10 cellular contexts compared by ENCODE assay signal in the genomic region with DNA sequence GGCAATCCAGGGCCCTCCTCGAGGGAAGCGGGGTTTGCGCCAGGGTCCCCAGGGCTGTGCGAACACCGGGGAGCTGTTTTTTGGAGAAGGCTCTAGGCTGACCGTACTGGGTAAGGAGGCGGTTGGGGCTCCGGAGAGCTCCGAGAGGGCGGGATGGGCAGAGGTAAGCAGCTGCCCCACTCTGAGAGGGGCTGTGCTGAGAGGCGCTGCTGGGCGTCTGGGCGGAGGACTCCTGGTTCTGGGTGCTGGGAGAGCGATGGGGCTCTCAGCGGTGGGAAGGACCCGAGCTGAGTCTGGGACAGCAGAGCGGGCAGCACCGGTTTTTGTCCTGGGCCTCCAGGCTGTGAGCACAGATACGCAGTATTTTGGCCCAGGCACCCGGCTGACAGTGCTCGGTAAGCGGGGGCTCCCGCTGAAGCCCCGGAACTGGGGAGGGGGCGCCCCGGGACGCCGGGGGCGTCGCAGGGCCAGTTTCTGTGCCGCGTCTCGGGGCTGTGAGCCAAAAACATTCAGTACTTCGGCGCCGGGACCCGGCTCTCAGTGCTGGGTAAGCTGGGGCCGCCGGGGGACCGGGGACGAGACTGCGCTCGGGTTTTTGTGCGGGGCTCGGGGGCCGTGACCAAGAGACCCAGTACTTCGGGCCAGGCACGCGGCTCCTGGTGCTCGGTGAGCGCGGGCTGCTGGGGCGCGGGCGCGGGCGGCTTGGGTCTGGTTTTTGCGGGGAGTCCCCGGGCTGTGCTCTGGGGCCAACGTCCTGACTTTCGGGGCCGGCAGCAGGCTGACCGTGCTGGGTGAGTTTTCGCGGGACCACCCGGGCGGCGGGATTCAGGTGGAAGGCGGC. TPM values are rescaled to one million over a fixed set of nuclear protein-coding genes. Genes with fewer than 3 reads are reported as not detected.
DNase-seq lines count a peak whose midpoint lies in the region; ATAC-seq and TF ChIP-seq lines count a peak whose summit lies in the region.
"Had no signal": no experiment of that assay in that cellular context is flagged by ENCODE, and none has a peak within 500 bp of the region (broad histone marks: within the 10 kb centered on the region; RNA-seq: fewer than 3 reads in every experiment).

No MANE protein-coding gene starts in this region.

- DNase-seq in SK-N-SH = peak; percentile 75
- peak in 1 of 2 donors; percentile 41 for DNase-seq in foreskin fibroblast
- DNase-seq in sciatic nerve (ENCODE audit: low spot score) = no peak
- no peak for DNase-seq in dedifferentiated amniotic fluid mesenchymal stem cell (ENCODE audit: extremely low spot score)
- DNase-seq in NCI-H2081 (lab: John Stamatoyannopoulos, UW) = no peak
- no peak for DNase-seq in RWPE1 (ENCODE audit: low spot score)

- H3K4me3 ChIP-seq in GM08714 (ENCODE audit: low read length) = peak overlapping the region; percentile 78; the same call in 1 of the 2 replicates
- H3K4me3 ChIP-seq in SK-N-SH (ENCODE audit: low read depth in 2 of 2, low read length in 1 of 2) = peak overlapping the region in 1 of 2 experiments; percentile 28; a peak in 1 of 4 replicates
- H3K4me3 ChIP-seq in foreskin fibroblast (ENCODE audit: low read depth in 1 of 2, low read length in 2 of 2) = peak overlapping the region; percentile 28 to 56

- H3K9me2 ChIP-seq in SK-N-SH = no peaks in the 10 kb centered on the region

- intact Hi-C loops in sciatic nerve (cut with DNase I) = no loop called here

- no peak for TF ChIP-seq RAD21 in SK-N-SH (IDR thresholded peaks at IDR 0.05; ENCODE audit: low read length)

- H3K27ac ChIP-seq in SK-N-SH (ENCODE audit: low read depth in 2 of 2, low read length in 1 of 2) = no peak overlapping the region
- H3K27ac ChIP-seq in RWPE1 = no peak overlapping the region
- H3K27ac ChIP-seq: HL-60 had no signal

- peaks cover 0 to 9% of the 10 kb centered on the region in 2 experiments; a peak in 1 of 4 replicates for H3K4me1 ChIP-seq in SK-N-SH (ENCODE audit: control insufficient read depth in 1 of 2, insufficient read depth in 2 of 2, low read depth in 1 of 2, low read length in 1 of 2)

- CTCF ChIA-PET in SK-N-SH (lab: Yijun Ruan, JAX) = interaction anchor here (0.8 to 15.4 kb wide), 12 partner anchors 12 to 337 kb away, joined by 4 to 163 read pairs (median 6); no protein-coding TSS in a partner anchor
- CTCF ChIA-PET in RWPE1 (lab: Yijun Ruan, JAX) = interaction anchor here (0.5 to 0.7 kb wide), 2 partner anchors 48 to 209 kb away, joined by 3 read pairs; no protein-coding TSS in a partner anchor

- H3K27me3 ChIP-seq in SK-N-SH (ENCODE audit: insufficient read depth) = peaks cover 61% of the 10 kb centered on the region

- H3K79me2 ChIP-seq in SK-N-SH (ENCODE audit: insufficient read depth) = no peaks in the 10 kb centered on the region

- H3F3A ChIP-seq in SK-N-SH (replicated peaks; ENCODE audit: insufficient read depth) = no peaks in the 10 kb centered on the region

- no peak overlapping the region for H2AFZ ChIP-seq in SK-N-SH (ENCODE audit: low read depth)

- ATAC-seq in GM21723 (IDR thresholded peaks at IDR 0.05; ENCODE audit: unreplicated experiment) = peak; percentile 51
- peak; percentile 41 for ATAC-seq in sciatic nerve

- no peak for TF ChIP-seq CTCF in SK-N-SH (IDR thresholded peaks at IDR 0.05)
- TF ChIP-seq CTCF in foreskin fibroblast (IDR thresholded peaks at IDR 0.05; ENCODE audit: low read depth, low read length) = no peak
- TF ChIP-seq CTCF in RWPE1 (conservative IDR thresholded peaks at IDR 0.05; ENCODE audit: low read depth) = no peak

- TF ChIP-seq EP300 in SK-N-SH (IDR thresholded peaks at IDR 0.05; ENCODE audit: borderline replicate concordance in 1 of 2, low read depth in 1 of 2, low read length in 1 of 2) = no peak

- H3K4me2 ChIP-seq in SK-N-SH = peak overlapping the region; percentile 36

- H3K36me3 ChIP-seq in SK-N-SH (replicated peaks in 1 of 2; ENCODE audit: control insufficient read depth in 1 of 2, insufficient read depth in 2 of 2, low read length in 1 of 2) = no peaks in the 10 kb centered on the region

- no peaks in the 10 kb centered on the region for H3K9me3 ChIP-seq in SK-N-SH

- WGBS in SK-N-SH (ENCODE audit: low lambda C conversion rate) = 60% methylated on average over 17 of the region's 69 CpGs

- no peak overlapping the region for H3K9ac ChIP-seq in SK-N-SH

- no peaks in the 10 kb centered on the region for H4K20me1 ChIP-seq in SK-N-SH (ENCODE audit: insufficient read depth)

- POLR2A ChIA-PET in SK-N-SH (lab: Yijun Ruan, JAX) (interaction anchor here (1.1 kb wide), 1 partner anchor 262 kb away, joined by 3 read pairs; no protein-coding TSS in a partner anchor), RWPE1 (lab: Yijun Ruan, JAX; ENCODE audit: low non-redundant PET) (no interaction called here)

TF ChIP-seq in SK-N-SH, 30 proteins besides CTCF, POLR2A, EP300 and RAD21:
- TF ChIP-seq FOSL2 (IDR thresholded peaks at IDR 0.05; ENCODE audit: borderline replicate concordance, low read depth) = no peak
- TF ChIP-seq RXRA (IDR thresholded peaks at IDR 0.05; ENCODE audit: borderline replicate concordance, low read depth) = no peak
- no peak for TF ChIP-seq SIN3A (IDR thresholded peaks at IDR 0.05; ENCODE audit: borderline replicate concordance, low read depth, low read length)
- TF ChIP-seq YY1 (IDR thresholded peaks at IDR 0.05; ENCODE audit: low read depth) = no peak
- TF ChIP-seq GATA2 (CRISPR knock-in tag; IDR thresholded peaks at IDR 0.05) = no peak
- TF ChIP-seq, protein P1, sequence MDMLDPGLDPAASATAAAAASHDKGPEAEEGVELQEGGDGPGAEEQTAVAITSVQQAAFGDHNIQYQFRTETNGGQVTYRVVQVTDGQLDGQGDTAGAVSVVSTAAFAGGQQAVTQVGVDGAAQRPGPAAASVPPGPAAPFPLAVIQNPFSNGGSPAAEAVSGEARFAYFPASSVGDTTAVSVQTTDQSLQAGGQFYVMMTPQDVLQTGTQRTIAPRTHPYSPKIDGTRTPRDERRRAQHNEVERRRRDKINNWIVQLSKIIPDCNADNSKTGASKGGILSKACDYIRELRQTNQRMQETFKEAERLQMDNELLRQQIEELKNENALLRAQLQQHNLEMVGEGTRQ (IDR thresholded peaks at IDR 0.05; ENCODE audit: borderline replicate concordance, low read depth, low read length) = no peak
- no peak for TF ChIP-seq ELF1 (IDR thresholded peaks at IDR 0.05)
- TF ChIP-seq FOXJ3 (CRISPR knock-in tag; IDR thresholded peaks at IDR 0.05) = no peak
- TF ChIP-seq, protein P2, sequence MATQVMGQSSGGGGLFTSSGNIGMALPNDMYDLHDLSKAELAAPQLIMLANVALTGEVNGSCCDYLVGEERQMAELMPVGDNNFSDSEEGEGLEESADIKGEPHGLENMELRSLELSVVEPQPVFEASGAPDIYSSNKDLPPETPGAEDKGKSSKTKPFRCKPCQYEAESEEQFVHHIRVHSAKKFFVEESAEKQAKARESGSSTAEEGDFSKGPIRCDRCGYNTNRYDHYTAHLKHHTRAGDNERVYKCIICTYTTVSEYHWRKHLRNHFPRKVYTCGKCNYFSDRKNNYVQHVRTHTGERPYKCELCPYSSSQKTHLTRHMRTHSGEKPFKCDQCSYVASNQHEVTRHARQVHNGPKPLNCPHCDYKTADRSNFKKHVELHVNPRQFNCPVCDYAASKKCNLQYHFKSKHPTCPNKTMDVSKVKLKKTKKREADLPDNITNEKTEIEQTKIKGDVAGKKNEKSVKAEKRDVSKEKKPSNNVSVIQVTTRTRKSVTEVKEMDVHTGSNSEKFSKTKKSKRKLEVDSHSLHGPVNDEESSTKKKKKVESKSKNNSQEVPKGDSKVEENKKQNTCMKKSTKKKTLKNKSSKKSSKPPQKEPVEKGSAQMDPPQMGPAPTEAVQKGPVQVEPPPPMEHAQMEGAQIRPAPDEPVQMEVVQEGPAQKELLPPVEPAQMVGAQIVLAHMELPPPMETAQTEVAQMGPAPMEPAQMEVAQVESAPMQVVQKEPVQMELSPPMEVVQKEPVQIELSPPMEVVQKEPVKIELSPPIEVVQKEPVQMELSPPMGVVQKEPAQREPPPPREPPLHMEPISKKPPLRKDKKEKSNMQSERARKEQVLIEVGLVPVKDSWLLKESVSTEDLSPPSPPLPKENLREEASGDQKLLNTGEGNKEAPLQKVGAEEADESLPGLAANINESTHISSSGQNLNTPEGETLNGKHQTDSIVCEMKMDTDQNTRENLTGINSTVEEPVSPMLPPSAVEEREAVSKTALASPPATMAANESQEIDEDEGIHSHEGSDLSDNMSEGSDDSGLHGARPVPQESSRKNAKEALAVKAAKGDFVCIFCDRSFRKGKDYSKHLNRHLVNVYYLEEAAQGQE (IDR thresholded peaks at IDR 0.05; ENCODE audit: low read depth, low read length) = no peak
- TF ChIP-seq RCOR1 (IDR thresholded peaks at IDR 0.05; ENCODE audit: low read length) = no peak

RNA-seq across cellular contexts. Expression of a gene that starts 26.0 kb away (rescaled TPM):
- not detected in 2 replicates for polyA plus RNA-seq in SK-N-SH (2012; rRNA removed)
- polyA plus RNA-seq in SK-N-SH (2012; cell fraction: cytosol; rRNA removed) = not detected in 2 replicates
- polyA plus RNA-seq in SK-N-SH (2012; cell fraction: nucleus; rRNA removed) = not detected in 2 replicates
- total RNA-seq in sciatic nerve = 6.0 TPM
- total RNA-seq: frontal cortex had no signal

RNA-seq across cellular contexts. Expression of a gene that starts 47.4 kb away (rescaled TPM):
- polyA plus RNA-seq in SK-N-SH (2012; rRNA removed) = not detected in 2 replicates
- polyA plus RNA-seq in SK-N-SH (2012; cell fraction: cytosol; rRNA removed) = not detected in 2 replicates
- polyA plus RNA-seq in SK-N-SH (2012; cell fraction: nucleus; rRNA removed) = not detected in 2 replicates
- 4.7 TPM for total RNA-seq in sciatic nerve
- total RNA-seq: frontal cortex had no signal

RNA-seq across cellular contexts. Expression of a gene that starts 58.2 kb away (rescaled TPM):
- 1.2 and 1.8 TPM in 2 replicates for polyA plus RNA-seq in SK-N-SH (2012; rRNA removed)
- 1.1 and 1.2 TPM in 2 replicates for polyA plus RNA-seq in SK-N-SH (2012; cell fraction: cytosol; rRNA removed)
- polyA plus RNA-seq in SK-N-SH (2012; cell fraction: nucleus; rRNA removed) = 4.0 and 4.7 TPM in 2 replicates
- 15.7 TPM for total RNA-seq in sciatic nerve
